ENCODE assay signal across 28 cellular contexts in genomic region chr1:12460121-12460520, GRCh38.
DNase-seq lines count a peak whose midpoint lies in the region; ATAC-seq and TF ChIP-seq lines count a peak whose summit lies in the region.
"Had no signal": no experiment of that assay in that cellular context is flagged by ENCODE, and none has a peak within 500 bp of the region (broad histone marks: within the 10 kb centered on the region; RNA-seq: fewer than 3 reads in every experiment).

No MANE protein-coding gene starts in this region.

- H3K27me3 Mint-ChIP-seq in nephron (ENCODE audit: low read depth), result peaks cover 5% of the 10 kb centered on the region
- H3K27me3 Mint-ChIP-seq: activated CD4-positive, alpha-beta T cell treated with anti-CD3 and anti-CD28 coated beads, Interleukin-2, amount 10 ng/mL, durations not matched to agents 7 days and 5 days; activated CD8-positive, alpha-beta memory T cell treated with anti-CD3 and anti-CD28 coated beads, Interleukin-2, amount 10 ng/mL, durations not matched to agents 7 days and 5 days; naive thymus-derived CD4-positive, alpha-beta T cell had no signal

- H3K9me3 ChIP-seq in tibial nerve, result no peaks in the 10 kb centered on the region
- H3K9me3 ChIP-seq: spleen had no signal

- no peak for TF ChIP-seq POLR2A in tibial nerve (IDR thresholded peaks at IDR 0.05)

- H3K4me3 Mint-ChIP-seq in nephron, result no peak overlapping the region
- H3K4me3 Mint-ChIP-seq: activated CD4-positive, alpha-beta T cell treated with anti-CD3 and anti-CD28 coated beads, Interleukin-2, amount 10 ng/mL, durations not matched to agents 7 days and 5 days; activated CD8-positive, alpha-beta memory T cell treated with anti-CD3 and anti-CD28 coated beads, Interleukin-2, amount 10 ng/mL, durations not matched to agents 7 days and 5 days; activated T-cell treated with anti-CD3 and anti-CD28 coated beads, Interleukin-2, amount 50 U/mL, for 72 hours; naive thymus-derived CD4-positive, alpha-beta T cell had no signal

- peaks cover 46% of the 10 kb centered on the region for H3K36me3 Mint-ChIP-seq in nephron (ENCODE audit: low read depth)

- peaks cover 73% of the 10 kb centered on the region for H3K4me1 Mint-ChIP-seq in nephron

- peak overlapping the region; percentile 44 to 89 for H3K27ac ChIP-seq in coronary artery
- H3K27ac ChIP-seq in tibial nerve, result peak overlapping the region in 3 of 4 donors; percentile 54 to 87 (median 82)
- H3K27ac ChIP-seq: epithelial cell of prostate, HL-60 had no signal

- TF ChIP-seq EP300 in tibial nerve (IDR thresholded peaks at IDR 0.05), result no peak

- H3K4me3 ChIP-seq in coronary artery, result no peak overlapping the region
- H3K4me3 ChIP-seq in tibial nerve, result no peak overlapping the region
- H3K4me3 ChIP-seq: GM12878, spleen had no signal

- intact Hi-C loops in left ventricle myocardium superior (cut with micrococcal nuclease) (no loop called here), left colon (cut with DNase I, micrococcal nuclease) (no loop called here)

- peak overlapping the region; percentile 28 to 99 (median 98) for H3K27ac Mint-ChIP-seq in nephron
- H3K27ac Mint-ChIP-seq: activated CD4-positive, alpha-beta T cell treated with anti-CD3 and anti-CD28 coated beads, Interleukin-2, amount 10 ng/mL, durations not matched to agents 7 days and 5 days; activated CD8-positive, alpha-beta memory T cell treated with anti-CD3 and anti-CD28 coated beads, Interleukin-2, amount 10 ng/mL, durations not matched to agents 7 days and 5 days; activated T-cell treated with anti-CD3 and anti-CD28 coated beads, Interleukin-2, amount 50 U/mL, for 72 hours had no signal

- H3K4me1 ChIP-seq in tibial nerve, result peaks cover 0 to 98% (median 71%) of the 10 kb centered on the region in 4 donors

- no peaks in the 10 kb centered on the region for H3K36me3 ChIP-seq in tibial nerve

- no peaks in the 10 kb centered on the region for H3K9me3 Mint-ChIP-seq in nephron
- H3K9me3 Mint-ChIP-seq: activated CD4-positive, alpha-beta T cell treated with anti-CD3 and anti-CD28 coated beads, Interleukin-2, amount 10 ng/mL, durations not matched to agents 7 days and 5 days; activated T-cell treated with anti-CD3 and anti-CD28 coated beads, Interleukin-2, amount 50 U/mL, for 72 hours; naive thymus-derived CD4-positive, alpha-beta T cell had no signal

- no peaks in the 10 kb centered on the region for H3K27me3 ChIP-seq in tibial nerve
- H3K27me3 ChIP-seq: brain microvascular endothelial cell, spleen had no signal

- DNase-seq in coronary artery (ENCODE audit: low spot score) (no peak), left ventricle myocardium superior (peak; percentile 78), tibial nerve (ENCODE audit: low spot score in 2 of 2) (no peak), left colon (no peak), DMS114 treated with DMSO at 0.1 percent for 48 hours (lab: John Stamatoyannopoulos, UW; ENCODE audit: unreplicated experiment) (no peak)
- DNase-seq: activated CD4-positive, alpha-beta T cell treated with anti-CD3 and anti-CD28 coated beads, Interleukin-2, amount 10 ng/mL, durations not matched to agents 7 days and 5 days; activated CD8-positive, alpha-beta memory T cell treated with anti-CD3 and anti-CD28 coated beads, Interleukin-2, amount 10 ng/mL, durations not matched to agents 7 days and 5 days; activated naive CD4-positive, alpha-beta T cell; activated T-cell treated with anti-CD3 and anti-CD28 coated beads, Interleukin-2, amount 50 U/mL, for 72 hours; brain microvascular endothelial cell; effector CD4-positive, alpha-beta T cell; EL; Karpas-422; MV-4-11; naive thymus-derived CD4-positive, alpha-beta T cell; NCI-H146; NCI-H2171 treated with DMSO at 0.1 percent for 48 hours; NCI-H510A treated with DMSO at 0.1 percent for 48 hours; SHP77; spleen; stimulated activated CD4-positive, alpha-beta T cell treated with anti-CD3 and anti-CD28 coated beads, Interleukin-2, amount 100 ng/mL, for 48 hours had no signal

- TF ChIP-seq CTCF in coronary artery (IDR thresholded peaks at IDR 0.05) (no peak), nephron (IDR thresholded peaks at IDR 0.05; ENCODE audit: unreplicated experiment in 3 of 3) (no peak), tibial nerve (IDR thresholded peaks at IDR 0.05) (no peak)

- WGBS in tibial nerve, 2 donors, result 84 to 88% methylated on average over 6 of the region's 6 CpGs

- ATAC-seq in left ventricle myocardium superior, result peak; percentile 69
- ATAC-seq in HG03520 (IDR thresholded peaks at IDR 0.05; ENCODE audit: unreplicated experiment), result no peak
- no peak for ATAC-seq in left colon
- no peak for ATAC-seq in HG02885 (IDR thresholded peaks at IDR 0.05; ENCODE audit: poor library complexity, unreplicated experiment)
- ATAC-seq: activated CD8-positive, alpha-beta memory T cell treated with anti-CD3 and anti-CD28 coated beads, Interleukin-2, amount 10 ng/mL, durations not matched to agents 7 days and 5 days; activated T-cell treated with anti-CD3 and anti-CD28 coated beads, Interleukin-2, amount 50 U/mL, for 72 hours; GM12878; HCT116; naive thymus-derived CD4-positive, alpha-beta T cell had no signal
